20 cellular contexts compared by ENCODE assay signal in the genomic region with DNA sequence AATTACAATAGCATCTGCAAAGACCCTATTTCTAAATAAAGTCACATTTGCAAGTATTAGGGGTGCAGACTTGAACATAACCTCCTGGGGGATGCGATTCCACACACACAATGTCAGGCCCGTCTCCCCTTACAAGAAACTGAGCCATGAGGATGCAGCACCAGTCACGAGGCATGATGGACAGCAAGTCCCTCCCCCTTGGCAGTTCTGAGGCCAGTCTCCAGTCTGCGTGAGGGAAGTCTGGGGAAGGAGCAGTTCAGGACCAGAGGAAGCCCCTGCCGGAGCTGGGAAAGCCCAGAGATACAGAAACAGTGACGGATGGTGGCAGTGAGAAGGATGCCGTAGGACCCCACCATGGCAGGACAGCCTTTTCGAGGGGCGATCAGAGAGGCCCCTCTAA. TPM values are rescaled to one million over a fixed set of nuclear protein-coding genes. Genes with fewer than 3 reads are reported as not detected.
DNase-seq lines count a peak whose midpoint lies in the region; ATAC-seq and TF ChIP-seq lines count a peak whose summit lies in the region.
"Had no signal": no experiment of that assay in that cellular context is flagged by ENCODE, and none has a peak within 500 bp of the region (broad histone marks: within the 10 kb centered on the region; RNA-seq: fewer than 3 reads in every experiment).

No MANE protein-coding gene starts in this region.

- 70% methylated on average over 9 of the region's 9 CpGs for WGBS in SK-N-SH (ENCODE audit: low lambda C conversion rate)

- peak overlapping the region; percentile 53; the same call in 1 of the 2 replicates for H3K27ac Mint-ChIP-seq in WTC11
- H3K27ac Mint-ChIP-seq: B cell had no signal

- CTCF ChIA-PET in SK-N-SH (lab: Yijun Ruan, JAX) (no interaction called here), WTC11 (lab: Charles Lee) (interaction anchor here (0.7 kb wide), 1 partner anchor 120 kb away, joined by 6 read pairs; no protein-coding TSS in a partner anchor)

- H4K20me1 ChIP-seq in SK-N-SH (ENCODE audit: insufficient read depth) = no peaks in the 10 kb centered on the region

- H3K27ac ChIP-seq in SK-N-SH (ENCODE audit: low read depth in 2 of 2, low read length in 1 of 2) = no peak overlapping the region
- H3K27ac ChIP-seq in substantia nigra (ENCODE audit: low read depth, low read length, poor library complexity, severe bottlenecking) = peak overlapping the region; percentile 2
- no peak overlapping the region for H3K27ac ChIP-seq in Peyer's patch
- H3K27ac ChIP-seq: 22Rv1, KMS-11 had no signal

- H3K9me3 ChIP-seq in SK-N-SH (no peaks in the 10 kb centered on the region), Peyer's patch (no peaks in the 10 kb centered on the region)

- no peak for ATAC-seq in SK-N-SH treated with all-trans-retinoic acid at 6 μM for 48 hours
- ATAC-seq in WTC11 = peak; percentile 46; the same call in 1 of the 2 replicates
- no peak for ATAC-seq in GM18867 (IDR thresholded peaks at IDR 0.05; ENCODE audit: unreplicated experiment)

- TF ChIP-seq RAD21 in SK-N-SH (IDR thresholded peaks at IDR 0.05; ENCODE audit: low read length) = no peak

- no peaks in the 10 kb centered on the region for H3K9me3 Mint-ChIP-seq in WTC11

- H3K36me3 ChIP-seq in SK-N-SH (replicated peaks in 1 of 2; ENCODE audit: control insufficient read depth in 1 of 2, insufficient read depth in 2 of 2, low read length in 1 of 2) = no peaks in the 10 kb centered on the region
- no peaks in the 10 kb centered on the region for H3K36me3 ChIP-seq in Peyer's patch

- peak; percentile 38 for DNase-seq in SK-N-SH
- DNase-seq in WTC11 (ENCODE audit: low spot score) = no peak
- DNase-seq in inferior parietal cortex (ENCODE audit: extremely low spot score) = peak; percentile 42
- DNase-seq in substantia nigra (lab: John Stamatoyannopoulos, UW) = peak in 35 of 49 donors; percentile 10 to 86 (median 40)
- no peak for DNase-seq in G401 (ENCODE audit: low spot score)
- DNase-seq in Peyer's patch = no peak
- DNase-seq: DMS79 treated with DMSO at 0.1 percent for 48 hours; MV-4-11; NCI-H1417; NCI-H187; NCI-H2107; NCI-H510A; NCI-H748 treated with DMSO at 0.1 percent for 48 hours; NK-92 treated with Interleukin-12 subunit alpha and Interleukin-12 subunit beta, amount 100 ng/mL, for 24 hours; SIG-M5 had no signal

- no peak overlapping the region for H3K4me3 Mint-ChIP-seq in WTC11
- H3K4me3 Mint-ChIP-seq: B cell had no signal

- TF ChIP-seq EP300 in SK-N-SH (IDR thresholded peaks at IDR 0.05; ENCODE audit: borderline replicate concordance in 1 of 2, low read depth in 1 of 2, low read length in 1 of 2) = no peak

- no peak for TF ChIP-seq CTCF in SK-N-SH (IDR thresholded peaks at IDR 0.05)
- TF ChIP-seq CTCF in WTC11 (IDR thresholded peaks at IDR 0.05) = no peak
- no peak for TF ChIP-seq CTCF in Peyer's patch (IDR thresholded peaks at IDR 0.05)

- POLR2A ChIA-PET in SK-N-SH (lab: Yijun Ruan, JAX) (no interaction called here), WTC11 (lab: Charles Lee) (no interaction called here)

- H3K4me3 ChIP-seq in SK-N-SH (ENCODE audit: low read depth in 2 of 2, low read length in 1 of 2) = no peak overlapping the region
- no peak overlapping the region for H3K4me3 ChIP-seq in Peyer's patch

- no peak for TF ChIP-seq POLR2A in Peyer's patch (IDR thresholded peaks at IDR 0.05)

- H3K27me3 ChIP-seq in SK-N-SH (ENCODE audit: insufficient read depth) (no peaks in the 10 kb centered on the region), Peyer's patch (no peaks in the 10 kb centered on the region)

- H3F3A ChIP-seq in SK-N-SH (replicated peaks; ENCODE audit: insufficient read depth) = no peaks in the 10 kb centered on the region

- H3K4me2 ChIP-seq in SK-N-SH = no peak overlapping the region
- H3K4me2 ChIP-seq: KMS-11 had no signal

- H3K9ac ChIP-seq in SK-N-SH = no peak overlapping the region
- H3K9ac ChIP-seq: KMS-11 had no signal

- H3K27me3 Mint-ChIP-seq in WTC11 (ENCODE audit: low read depth) = no peaks in the 10 kb centered on the region; the same call in 1 of the 2 replicates
- H3K27me3 Mint-ChIP-seq: B cell had no signal

- H3K4me1 ChIP-seq in SK-N-SH (ENCODE audit: control insufficient read depth in 1 of 2, insufficient read depth in 2 of 2, low read depth in 1 of 2, low read length in 1 of 2) (peaks cover 0 to 2% of the 10 kb centered on the region in 2 experiments; a peak in 1 of 4 replicates), Peyer's patch (no peaks in the 10 kb centered on the region)

- H3K4me1 Mint-ChIP-seq in WTC11 = no peaks in the 10 kb centered on the region; the same call in 1 of the 2 replicates
- H3K4me1 Mint-ChIP-seq: B cell had no signal

- H2AFZ ChIP-seq in SK-N-SH (ENCODE audit: low read depth) = no peak overlapping the region

- no peaks in the 10 kb centered on the region for H3K36me3 Mint-ChIP-seq in WTC11

- H3K9me2 ChIP-seq in SK-N-SH = no peaks in the 10 kb centered on the region

- in situ Hi-C loops in G401 (cut with HindIII; ENCODE audit: low sequenced_read_pairs) = no loop called here

- H3K79me2 ChIP-seq in SK-N-SH (ENCODE audit: insufficient read depth) = no peaks in the 10 kb centered on the region

TF ChIP-seq in SK-N-SH, 30 proteins besides CTCF, POLR2A, EP300 and RAD21:
- TF ChIP-seq CHD2 (IDR thresholded peaks at IDR 0.05; ENCODE audit: low read length, partially characterized antibody) = no peak
- TF ChIP-seq USF1 (IDR thresholded peaks at IDR 0.05; ENCODE audit: borderline replicate concordance, low read depth) = no peak
- TF ChIP-seq NRF1 (IDR thresholded peaks at IDR 0.05; ENCODE audit: low read depth, low read length) = no peak
- no peak for TF ChIP-seq RXRA (IDR thresholded peaks at IDR 0.05; ENCODE audit: borderline replicate concordance, low read depth)
- TF ChIP-seq TAF1 (IDR thresholded peaks at IDR 0.05; ENCODE audit: borderline replicate concordance, low read depth, low read length) = no peak

TF ChIP-seq in SK-N-SH treated with all-trans-retinoic acid at 6 μM for 48 hours, 23 proteins besides CTCF, POLR2A, EP300 and RAD21 (continues in another document):
- no peak for TF ChIP-seq BACH2 (CRISPR knock-in tag; IDR thresholded peaks at IDR 0.05; ENCODE audit: borderline replicate concordance)
- TF ChIP-seq SNAI2 (CRISPR knock-in tag; IDR thresholded peaks at IDR 0.05) = no peak
- TF ChIP-seq, protein P1, sequence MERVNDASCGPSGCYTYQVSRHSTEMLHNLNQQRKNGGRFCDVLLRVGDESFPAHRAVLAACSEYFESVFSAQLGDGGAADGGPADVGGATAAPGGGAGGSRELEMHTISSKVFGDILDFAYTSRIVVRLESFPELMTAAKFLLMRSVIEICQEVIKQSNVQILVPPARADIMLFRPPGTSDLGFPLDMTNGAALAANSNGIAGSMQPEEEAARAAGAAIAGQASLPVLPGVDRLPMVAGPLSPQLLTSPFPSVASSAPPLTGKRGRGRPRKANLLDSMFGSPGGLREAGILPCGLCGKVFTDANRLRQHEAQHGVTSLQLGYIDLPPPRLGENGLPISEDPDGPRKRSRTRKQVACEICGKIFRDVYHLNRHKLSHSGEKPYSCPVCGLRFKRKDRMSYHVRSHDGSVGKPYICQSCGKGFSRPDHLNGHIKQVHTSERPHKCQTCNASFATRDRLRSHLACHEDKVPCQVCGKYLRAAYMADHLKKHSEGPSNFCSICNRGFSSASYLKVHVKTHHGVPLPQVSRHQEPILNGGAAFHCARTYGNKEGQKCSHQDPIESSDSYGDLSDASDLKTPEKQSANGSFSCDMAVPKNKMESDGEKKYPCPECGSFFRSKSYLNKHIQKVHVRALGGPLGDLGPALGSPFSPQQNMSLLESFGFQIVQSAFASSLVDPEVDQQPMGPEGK (CRISPR knock-in tag; IDR thresholded peaks at IDR 0.05; ENCODE audit: borderline replicate concordance) = no peak

RNA-seq across cellular contexts. Expression of gene FAM53A, which starts 9.4 kb away (rescaled TPM):
- 7.6 and 8.3 TPM in 2 replicates for polyA plus RNA-seq in SK-N-SH (2012; rRNA removed)
- polyA plus RNA-seq in SK-N-SH (2012; cell fraction: cytosol; rRNA removed) = 2.8 and 6.0 TPM in 2 replicates
- 12.1 and 12.9 TPM in 2 replicates for polyA plus RNA-seq in SK-N-SH (2012; cell fraction: nucleus; rRNA removed)
- total RNA-seq in WTC11 (2021) (2.9 to 5.2 TPM (median 5.1 TPM) in 3 replicates), Peyer's patch (1 to 10 TPM in 3 of 4 donors, not detected in 1; 1.5 to 8.3 (median 1.8) TPM)
- 4.0 and 24.1 TPM in 2 replicates for total RNA-seq in G401 (2014; rRNA removed; shearing (Covaris generic))

RNA-seq across cellular contexts. Expression of gene SLBP, which starts 37.4 kb away (rescaled TPM):
- 51.5 and 64.3 TPM in 2 replicates for polyA plus RNA-seq in SK-N-SH (2012; rRNA removed)
- 69.5 and 78.4 TPM in 2 replicates for polyA plus RNA-seq in SK-N-SH (2012; cell fraction: cytosol; rRNA removed)
- polyA plus RNA-seq in SK-N-SH (2012; cell fraction: nucleus; rRNA removed) = 30.8 and 40.1 TPM in 2 replicates
- total RNA-seq in WTC11 (2021) = 36.4 to 40.2 TPM (median 36.9 TPM) in 3 replicates
- total RNA-seq in G401 (2014; rRNA removed; shearing (Covaris generic)) = 98.5 and 101 TPM in 2 replicates
- 10 to 100 TPM; 18.4 to 86.6 (median 26.2) TPM for total RNA-seq in Peyer's patch

RNA-seq across cellular contexts. Expression of gene TMEM129, which starts 46.4 kb away (rescaled TPM):
- 36.5 and 43.9 TPM in 2 replicates for polyA plus RNA-seq in SK-N-SH (2012; rRNA removed)
- polyA plus RNA-seq in SK-N-SH (2012; cell fraction: cytosol; rRNA removed) = 16.4 and 29.5 TPM in 2 replicates
- 68.2 and 69.8 TPM in 2 replicates for polyA plus RNA-seq in SK-N-SH (2012; cell fraction: nucleus; rRNA removed)
- total RNA-seq in WTC11 (2021) (44.2 to 54.9 TPM (median 48.7 TPM) in 3 replicates), Peyer's patch (100 to 1,000 TPM in 1 of 4 donors, 10 to 100 TPM in 3; 28.9 to 106 (median 67.1) TPM)
- total RNA-seq in G401 (2014; rRNA removed; shearing (Covaris generic)) = 51.6 and 91.7 TPM in 2 replicates

RNA-seq across cellular contexts. Expression of gene TACC3, which starts 46.6 kb away (rescaled TPM):
- polyA plus RNA-seq in SK-N-SH (2012; rRNA removed) = 29.2 and 49.5 TPM in 2 replicates
- 24.5 and 30.6 TPM in 2 replicates for polyA plus RNA-seq in SK-N-SH (2012; cell fraction: cytosol; rRNA removed)
- 89.9 and 151 TPM in 2 replicates for polyA plus RNA-seq in SK-N-SH (2012; cell fraction: nucleus; rRNA removed)
- total RNA-seq in WTC11 (2021) = 161 to 207 TPM (median 165 TPM) in 3 replicates
- total RNA-seq in G401 (2014; rRNA removed; shearing (Covaris generic)) = 139 and 164 TPM in 2 replicates
- 100 to 1,000 TPM in 1 of 4 donors, 10 to 100 TPM in 3; 19.1 to 138 (median 28.0) TPM for total RNA-seq in Peyer's patch

Comparison
In these comparisons a context has a peak if more than half of its experiments do, and no peak if none do; other contexts are left out.
1. DNase-seq: peak in SK-N-SH (single experiment), inferior parietal cortex (single experiment) and substantia nigra (35 of 49); none in WTC11 (single experiment), G401 (single experiment) and Peyer's patch (0 of 3).